5 cellular contexts compared by ENCODE assay signal in the genomic region with DNA sequence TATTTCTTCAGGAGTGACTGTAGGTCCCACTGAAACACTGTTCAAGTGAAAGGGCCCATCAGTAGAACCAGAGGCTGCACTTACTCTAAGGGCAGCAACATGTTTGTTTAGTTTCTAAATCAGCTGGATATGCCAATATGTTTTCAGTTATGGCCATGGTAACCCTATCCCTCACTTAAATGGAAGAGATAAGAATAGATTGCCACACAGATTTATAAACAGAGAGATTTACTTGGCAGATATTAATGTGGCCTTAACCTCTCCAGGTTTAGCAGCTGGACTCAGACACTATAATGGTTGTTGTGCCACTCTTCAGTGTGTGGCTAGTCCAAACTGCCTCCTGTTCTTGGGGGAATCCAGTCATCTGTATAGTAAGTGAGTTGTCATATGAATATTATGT.
"Had no signal": no experiment of that assay in that cellular context is flagged by ENCODE, and none has a peak within 500 bp of the region (broad histone marks: within the 10 kb centered on the region; RNA-seq: fewer than 3 reads in every experiment).

No MANE protein-coding gene starts in this region.

- H3K36me3 Mint-ChIP-seq: IgD-negative memory B cell had no signal

- H3K27me3 Mint-ChIP-seq: IgD-negative memory B cell had no signal

- ATAC-seq: GM23338 had no signal

- H3K4me3 ChIP-seq: GM23338 had no signal

- H3K27ac Mint-ChIP-seq: GM23338, H9, IgD-negative memory B cell had no signal

- DNase-seq: H9, HCEC 1CT, KBM-7 had no signal

- H3K4me1 Mint-ChIP-seq: GM23338, IgD-negative memory B cell had no signal

- H3K4me3 Mint-ChIP-seq: GM23338, H9, IgD-negative memory B cell had no signal
